Comparison of ENCODE assay signal across 1 cellular context in the genomic region with DNA sequence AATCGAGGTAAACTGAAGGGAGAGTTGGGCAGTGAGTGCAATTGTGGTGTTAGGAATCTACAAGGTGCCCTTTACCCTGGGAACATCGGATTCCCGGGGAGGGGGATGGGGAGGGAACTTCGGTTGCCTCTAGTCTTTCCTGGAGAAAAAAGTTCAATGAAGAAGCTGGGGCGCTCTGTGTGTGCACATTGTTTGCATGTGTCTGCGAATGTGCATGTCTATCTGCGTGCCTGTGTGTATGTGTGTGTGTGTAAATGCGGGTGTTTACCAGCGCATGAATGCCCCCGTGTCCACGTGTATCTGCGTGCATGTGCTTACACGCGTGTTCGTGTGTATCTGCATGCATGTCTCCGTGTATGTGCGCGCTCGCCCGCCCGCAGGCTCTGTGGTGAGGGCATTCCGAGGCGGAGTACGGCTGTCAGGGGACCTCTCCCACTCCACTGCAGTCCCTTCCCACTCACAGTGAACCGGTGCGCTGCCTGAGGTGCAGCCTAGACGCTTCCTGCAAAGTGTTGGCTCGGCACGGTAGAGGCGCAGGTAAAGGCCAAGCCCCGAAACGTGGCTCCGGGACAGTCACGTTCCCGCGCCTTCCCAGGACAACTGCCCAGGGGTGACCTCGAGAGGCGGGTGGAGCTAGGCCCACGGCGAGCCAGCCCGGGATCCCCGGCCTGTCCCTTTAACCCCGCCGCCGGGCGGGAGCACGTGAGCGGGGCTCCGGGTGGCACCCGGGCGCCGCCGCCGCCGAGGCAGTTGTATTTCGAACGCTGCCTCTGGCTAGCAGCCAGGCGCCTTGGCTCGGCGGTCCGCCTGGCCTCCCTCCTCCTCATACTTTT.
TF ChIP-seq lines count a peak whose summit lies in the region.

No MANE protein-coding gene starts in this region.

TF ChIP-seq in HepG2, 621 proteins besides CTCF, POLR2A, EP300 and RAD21 (continued from another document and continues in another):
- TF ChIP-seq PLSCR1 (CRISPR knock-in tag; IDR thresholded peaks at IDR 0.05; ENCODE audit: borderline replicate concordance): no peak
- TF ChIP-seq SP5 (CRISPR knock-in tag; IDR thresholded peaks at IDR 0.05; ENCODE audit: borderline replicate concordance, low read depth): peak; percentile 16; the same call in 1 of the 2 replicates
- no peak for TF ChIP-seq PAWR (CRISPR knock-in tag; IDR thresholded peaks at IDR 0.05; ENCODE audit: borderline replicate concordance)
- TF ChIP-seq, protein P1, sequence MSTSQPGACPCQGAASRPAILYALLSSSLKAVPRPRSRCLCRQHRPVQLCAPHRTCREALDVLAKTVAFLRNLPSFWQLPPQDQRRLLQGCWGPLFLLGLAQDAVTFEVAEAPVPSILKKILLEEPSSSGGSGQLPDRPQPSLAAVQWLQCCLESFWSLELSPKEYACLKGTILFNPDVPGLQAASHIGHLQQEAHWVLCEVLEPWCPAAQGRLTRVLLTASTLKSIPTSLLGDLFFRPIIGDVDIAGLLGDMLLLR (CRISPR knock-in tag; IDR thresholded peaks at IDR 0.05): peak; percentile 74; the same call in 1 of the 2 replicates
- 0 out of 2 replicates have a peak, but pooled peaks have one; percentile 28 for TF ChIP-seq HIVEP1 (CRISPR knock-in tag; IDR thresholded peaks at IDR 0.05)
- TF ChIP-seq, protein P2, sequence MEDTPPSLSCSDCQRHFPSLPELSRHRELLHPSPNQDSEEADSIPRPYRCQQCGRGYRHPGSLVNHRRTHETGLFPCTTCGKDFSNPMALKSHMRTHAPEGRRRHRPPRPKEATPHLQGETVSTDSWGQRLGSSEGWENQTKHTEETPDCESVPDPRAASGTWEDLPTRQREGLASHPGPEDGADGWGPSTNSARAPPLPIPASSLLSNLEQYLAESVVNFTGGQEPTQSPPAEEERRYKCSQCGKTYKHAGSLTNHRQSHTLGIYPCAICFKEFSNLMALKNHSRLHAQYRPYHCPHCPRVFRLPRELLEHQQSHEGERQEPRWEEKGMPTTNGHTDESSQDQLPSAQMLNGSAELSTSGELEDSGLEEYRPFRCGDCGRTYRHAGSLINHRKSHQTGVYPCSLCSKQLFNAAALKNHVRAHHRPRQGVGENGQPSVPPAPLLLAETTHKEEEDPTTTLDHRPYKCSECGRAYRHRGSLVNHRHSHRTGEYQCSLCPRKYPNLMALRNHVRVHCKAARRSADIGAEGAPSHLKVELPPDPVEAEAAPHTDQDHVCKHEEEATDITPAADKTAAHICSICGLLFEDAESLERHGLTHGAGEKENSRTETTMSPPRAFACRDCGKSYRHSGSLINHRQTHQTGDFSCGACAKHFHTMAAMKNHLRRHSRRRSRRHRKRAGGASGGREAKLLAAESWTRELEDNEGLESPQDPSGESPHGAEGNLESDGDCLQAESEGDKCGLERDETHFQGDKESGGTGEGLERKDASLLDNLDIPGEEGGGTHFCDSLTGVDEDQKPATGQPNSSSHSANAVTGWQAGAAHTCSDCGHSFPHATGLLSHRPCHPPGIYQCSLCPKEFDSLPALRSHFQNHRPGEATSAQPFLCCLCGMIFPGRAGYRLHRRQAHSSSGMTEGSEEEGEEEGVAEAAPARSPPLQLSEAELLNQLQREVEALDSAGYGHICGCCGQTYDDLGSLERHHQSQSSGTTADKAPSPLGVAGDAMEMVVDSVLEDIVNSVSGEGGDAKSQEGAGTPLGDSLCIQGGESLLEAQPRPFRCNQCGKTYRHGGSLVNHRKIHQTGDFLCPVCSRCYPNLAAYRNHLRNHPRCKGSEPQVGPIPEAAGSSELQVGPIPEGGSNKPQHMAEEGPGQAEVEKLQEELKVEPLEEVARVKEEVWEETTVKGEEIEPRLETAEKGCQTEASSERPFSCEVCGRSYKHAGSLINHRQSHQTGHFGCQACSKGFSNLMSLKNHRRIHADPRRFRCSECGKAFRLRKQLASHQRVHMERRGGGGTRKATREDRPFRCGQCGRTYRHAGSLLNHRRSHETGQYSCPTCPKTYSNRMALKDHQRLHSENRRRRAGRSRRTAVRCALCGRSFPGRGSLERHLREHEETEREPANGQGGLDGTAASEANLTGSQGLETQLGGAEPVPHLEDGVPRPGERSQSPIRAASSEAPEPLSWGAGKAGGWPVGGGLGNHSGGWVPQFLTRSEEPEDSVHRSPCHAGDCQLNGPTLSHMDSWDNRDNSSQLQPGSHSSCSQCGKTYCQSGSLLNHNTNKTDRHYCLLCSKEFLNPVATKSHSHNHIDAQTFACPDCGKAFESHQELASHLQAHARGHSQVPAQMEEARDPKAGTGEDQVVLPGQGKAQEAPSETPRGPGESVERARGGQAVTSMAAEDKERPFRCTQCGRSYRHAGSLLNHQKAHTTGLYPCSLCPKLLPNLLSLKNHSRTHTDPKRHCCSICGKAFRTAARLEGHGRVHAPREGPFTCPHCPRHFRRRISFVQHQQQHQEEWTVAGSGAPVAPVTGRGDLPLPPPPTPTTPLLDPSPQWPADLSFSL (CRISPR knock-in tag; IDR thresholded peaks at IDR 0.05): peak; percentile 72; the same call in 1 of the 2 replicates
- peak; percentile 76 for TF ChIP-seq KLF15 (CRISPR knock-in tag; IDR thresholded peaks at IDR 0.05; ENCODE audit: borderline replicate concordance)
- TF ChIP-seq HHEX (CRISPR knock-in tag; IDR thresholded peaks at IDR 0.05): no peak
- TF ChIP-seq, protein P3, sequence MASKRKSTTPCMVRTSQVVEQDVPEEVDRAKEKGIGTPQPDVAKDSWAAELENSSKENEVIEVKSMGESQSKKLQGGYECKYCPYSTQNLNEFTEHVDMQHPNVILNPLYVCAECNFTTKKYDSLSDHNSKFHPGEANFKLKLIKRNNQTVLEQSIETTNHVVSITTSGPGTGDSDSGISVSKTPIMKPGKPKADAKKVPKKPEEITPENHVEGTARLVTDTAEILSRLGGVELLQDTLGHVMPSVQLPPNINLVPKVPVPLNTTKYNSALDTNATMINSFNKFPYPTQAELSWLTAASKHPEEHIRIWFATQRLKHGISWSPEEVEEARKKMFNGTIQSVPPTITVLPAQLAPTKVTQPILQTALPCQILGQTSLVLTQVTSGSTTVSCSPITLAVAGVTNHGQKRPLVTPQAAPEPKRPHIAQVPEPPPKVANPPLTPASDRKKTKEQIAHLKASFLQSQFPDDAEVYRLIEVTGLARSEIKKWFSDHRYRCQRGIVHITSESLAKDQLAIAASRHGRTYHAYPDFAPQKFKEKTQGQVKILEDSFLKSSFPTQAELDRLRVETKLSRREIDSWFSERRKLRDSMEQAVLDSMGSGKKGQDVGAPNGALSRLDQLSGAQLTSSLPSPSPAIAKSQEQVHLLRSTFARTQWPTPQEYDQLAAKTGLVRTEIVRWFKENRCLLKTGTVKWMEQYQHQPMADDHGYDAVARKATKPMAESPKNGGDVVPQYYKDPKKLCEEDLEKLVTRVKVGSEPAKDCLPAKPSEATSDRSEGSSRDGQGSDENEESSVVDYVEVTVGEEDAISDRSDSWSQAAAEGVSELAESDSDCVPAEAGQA (IDR thresholded peaks at IDR 0.05; ENCODE audit: low read depth): no peak
- TF ChIP-seq, protein P3 (CRISPR knock-in tag; IDR thresholded peaks at IDR 0.05; ENCODE audit: borderline replicate concordance): peak; percentile 93
- no peak for TF ChIP-seq PAF1 (CRISPR knock-in tag; IDR thresholded peaks at IDR 0.05)
- peak; percentile 90 for TF ChIP-seq NAIF1 (CRISPR knock-in tag; IDR thresholded peaks at IDR 0.05; ENCODE audit: borderline replicate concordance)
- TF ChIP-seq, protein P4, sequence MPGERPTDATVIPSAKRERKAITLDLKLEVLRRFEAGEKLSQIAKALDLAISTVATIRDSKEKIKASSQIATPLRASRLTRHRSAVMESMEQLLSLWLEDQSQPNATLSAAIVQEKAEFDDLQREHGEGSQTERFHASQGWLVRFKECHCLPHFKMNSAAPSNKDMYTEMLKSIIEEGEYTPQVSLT (CRISPR knock-in tag; IDR thresholded peaks at IDR 0.05; ENCODE audit: borderline replicate concordance, low read depth): no peak
- no peak; the same call in 1 of the 2 replicates for TF ChIP-seq E2F5 (CRISPR knock-in tag; conservative IDR thresholded peaks at IDR 0.05)
- TF ChIP-seq RARA (CRISPR knock-in tag; IDR thresholded peaks at IDR 0.05): peak; percentile 70
- no peak for TF ChIP-seq ZNF121 (CRISPR knock-in tag; IDR thresholded peaks at IDR 0.05)
- 0 out of 2 replicates have a peak, but pooled peaks have one; percentile 24 for TF ChIP-seq ZNF629 (CRISPR knock-in tag; conservative IDR thresholded peaks at IDR 0.05)
- TF ChIP-seq ONECUT2 (CRISPR knock-in tag; IDR thresholded peaks at IDR 0.05): no peak
- peak; percentile 53; the same call in 1 of the 2 replicates for TF ChIP-seq ZNF331 (CRISPR knock-in tag; IDR thresholded peaks at IDR 0.05)
- TF ChIP-seq ZNF737 (CRISPR knock-in tag; IDR thresholded peaks at IDR 0.05; ENCODE audit: borderline replicate concordance): no peak
- TF ChIP-seq FOXO4 (CRISPR knock-in tag; conservative IDR thresholded peaks at IDR 0.05): no peak; the same call in 1 of the 2 replicates
- TF ChIP-seq HIC2 (CRISPR knock-in tag; IDR thresholded peaks at IDR 0.05; ENCODE audit: low read depth): peak; percentile 57; the same call in 1 of the 2 replicates
- TF ChIP-seq ATRX (CRISPR knock-in tag; IDR thresholded peaks at IDR 0.05; ENCODE audit: borderline replicate concordance): no peak
- TF ChIP-seq RBAK (CRISPR knock-in tag; IDR thresholded peaks at IDR 0.05): no peak
- TF ChIP-seq AGO1 (IDR thresholded peaks at IDR 0.05; ENCODE audit: low read depth, low read length, poor library complexity, severe bottlenecking): no peak
- TF ChIP-seq MTF1 (CRISPR knock-in tag; IDR thresholded peaks at IDR 0.05): 0 out of 2 replicates have a peak, but pooled peaks have one; percentile 61
- peak; percentile 37; the same call in 1 of the 2 replicates for TF ChIP-seq MTERF4 (CRISPR knock-in tag; IDR thresholded peaks at IDR 0.05)
- TF ChIP-seq KLF16 (CRISPR knock-in tag; IDR thresholded peaks at IDR 0.05): peak in 1 of 2 experiments; percentile 59; a peak in 2 of 4 replicates
- TF ChIP-seq, protein P5, sequence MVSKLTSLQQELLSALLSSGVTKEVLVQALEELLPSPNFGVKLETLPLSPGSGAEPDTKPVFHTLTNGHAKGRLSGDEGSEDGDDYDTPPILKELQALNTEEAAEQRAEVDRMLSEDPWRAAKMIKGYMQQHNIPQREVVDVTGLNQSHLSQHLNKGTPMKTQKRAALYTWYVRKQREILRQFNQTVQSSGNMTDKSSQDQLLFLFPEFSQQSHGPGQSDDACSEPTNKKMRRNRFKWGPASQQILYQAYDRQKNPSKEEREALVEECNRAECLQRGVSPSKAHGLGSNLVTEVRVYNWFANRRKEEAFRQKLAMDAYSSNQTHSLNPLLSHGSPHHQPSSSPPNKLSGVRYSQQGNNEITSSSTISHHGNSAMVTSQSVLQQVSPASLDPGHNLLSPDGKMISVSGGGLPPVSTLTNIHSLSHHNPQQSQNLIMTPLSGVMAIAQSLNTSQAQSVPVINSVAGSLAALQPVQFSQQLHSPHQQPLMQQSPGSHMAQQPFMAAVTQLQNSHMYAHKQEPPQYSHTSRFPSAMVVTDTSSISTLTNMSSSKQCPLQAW (CRISPR knock-in tag; IDR thresholded peaks at IDR 0.05): peak; percentile 41
